In the genomic region with DNA sequence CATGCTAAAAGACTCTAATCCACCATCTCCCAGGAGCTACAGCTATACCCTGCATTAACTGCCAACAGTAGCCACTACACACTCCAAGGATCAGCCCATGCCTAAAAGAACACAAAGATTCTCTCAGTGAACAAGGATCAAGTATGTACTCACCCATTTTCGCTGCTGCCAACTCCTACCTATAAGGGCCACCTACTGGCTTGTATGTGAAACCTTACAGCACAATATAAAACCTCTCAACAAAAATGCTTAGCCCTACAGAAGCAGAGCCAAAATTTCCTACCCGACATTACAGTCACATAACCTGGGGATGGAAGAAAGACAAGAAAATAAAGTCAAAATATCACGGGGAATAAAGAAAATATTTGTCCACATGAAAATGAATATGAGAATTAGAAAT, we compare ENCODE assay signal across 18 cellular contexts.
"Had no signal": no experiment of that assay in that cellular context is flagged by ENCODE, and none has a peak within 500 bp of the region (broad histone marks: within the 10 kb centered on the region; RNA-seq: fewer than 3 reads in every experiment).

No MANE protein-coding gene starts in this region.

- DNase-seq: activated CD4-positive, alpha-beta T cell treated with anti-CD3 and anti-CD28 coated beads, Interleukin-2, amount 50 U/mL, for 1 hour; activated CD8-positive, alpha-beta T cell treated with anti-CD3 and anti-CD28 coated beads for 36 hours; activated gamma-delta T cell treated with Interleukin-2 at 50 U/mL for 16 hours; activated naive CD4-positive, alpha-beta T cell treated with anti-CD3 and anti-CD28 coated beads, Interleukin-2, amount 50 U/mL, for 16 hours; activated T-cell treated with anti-CD3 and anti-CD28 coated beads, Interleukin-2, amount 50 U/mL, for 4 hours; amniotic stem cell; brain microvascular endothelial cell; esophagus squamous epithelium; foreskin melanocyte; left ventricle myocardium inferior; posterior cingulate gyrus; right cardiac atrium; spleen; stimulated activated naive CD4-positive, alpha-beta T cell; tibial artery had no signal

- H3K27ac ChIP-seq: brain microvascular endothelial cell, esophagus squamous epithelium, left ventricle myocardium inferior, spleen, suprapubic skin, tibial artery had no signal

- ATAC-seq: activated CD8-positive, alpha-beta T cell treated with anti-CD3 and anti-CD28 coated beads for 36 hours; activated T-cell treated with anti-CD3 and anti-CD28 coated beads, Interleukin-2, amount 50 U/mL, for 4 hours; activated T-helper 17 cell treated with anti-CD3 and anti-CD28 coated beads, Interleukin-2, amount 50 U/mL, for 72 hours; right cardiac atrium; WTC11 had no signal
